1 cellular context compared by ENCODE assay signal in genomic region chr16:87669672-87670071, GRCh38.
TF ChIP-seq lines count a peak whose summit lies in the region.

No MANE protein-coding gene starts in this region.

TF ChIP-seq in HepG2, 621 proteins besides CTCF, POLR2A, EP300 and RAD21 (continued from another document):
- TF ChIP-seq CEBPZ (IDR thresholded peaks at IDR 0.05; ENCODE audit: low read length) (no peak), ZNF510 (CRISPR knock-in tag; IDR thresholded peaks at IDR 0.05; ENCODE audit: low read depth) (no peak), ATAD3A (CRISPR knock-in tag; IDR thresholded peaks at IDR 0.05) (no peak), ZNF772 (CRISPR knock-in tag; IDR thresholded peaks at IDR 0.05) (no peak), ZSCAN20 (CRISPR knock-in tag; IDR thresholded peaks at IDR 0.05; ENCODE audit: borderline replicate concordance) (no peak), NCOR1 (IDR thresholded peaks at IDR 0.05; ENCODE audit: borderline replicate concordance, low read length) (no peak), AKNA (CRISPR knock-in tag; IDR thresholded peaks at IDR 0.05; ENCODE audit: borderline replicate concordance) (no peak), ZFP62 (CRISPR knock-in tag; IDR thresholded peaks at IDR 0.05) (no peak), ZNF597 (CRISPR knock-in tag; IDR thresholded peaks at IDR 0.05) (no peak), TFDP2 (CRISPR knock-in tag; IDR thresholded peaks at IDR 0.05) (no peak), TCF7L2 (IDR thresholded peaks at IDR 0.05; ENCODE audit: low read depth, low read length) (no peak), MZF1 (CRISPR knock-in tag; IDR thresholded peaks at IDR 0.05; ENCODE audit: borderline replicate concordance) (no peak)
TF ChIP-seq in HepG2: peak in this region for 0.
